Comparison of ENCODE assay signal across 21 cellular contexts in the genomic region with DNA sequence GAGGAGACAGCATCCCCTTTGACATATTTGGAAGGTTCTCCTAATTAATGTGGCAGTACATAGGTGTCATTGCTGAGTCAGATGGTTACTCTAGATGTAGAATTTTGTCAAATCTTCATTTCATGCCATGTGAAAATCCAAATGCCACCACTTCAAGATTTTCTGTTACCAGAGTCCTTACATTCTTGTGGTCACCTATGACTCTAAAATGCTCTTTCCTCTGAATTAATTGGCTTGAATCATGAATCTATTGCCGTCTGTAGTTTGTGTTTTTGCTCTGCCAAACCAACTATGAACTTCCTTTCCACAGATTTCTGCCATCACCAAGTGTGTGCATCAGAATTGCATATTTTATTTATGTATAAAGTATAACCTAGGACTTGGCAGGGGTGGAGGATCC.
DNase-seq lines count a peak whose midpoint lies in the region; ATAC-seq lines count a peak whose summit lies in the region.
"Had no signal": no experiment of that assay in that cellular context is flagged by ENCODE, and none has a peak within 500 bp of the region (broad histone marks: within the 10 kb centered on the region; RNA-seq: fewer than 3 reads in every experiment).

No MANE protein-coding gene starts in this region.

- ATAC-seq in HG03159 (IDR thresholded peaks at IDR 0.05; ENCODE audit: unreplicated experiment), result no peak
- ATAC-seq: esophagus mucosa, GM23338, sciatic nerve had no signal

- peak; percentile 45 for DNase-seq in GM03348 (ENCODE audit: low spot score)
- DNase-seq in RPMI8226, result peak; percentile 3
- peak; percentile 78 for DNase-seq in fibroblast of gingiva (ENCODE audit: low read depth)
- DNase-seq in stromal cell of bone marrow (ENCODE audit: low read depth), result peak; percentile 58
- DNase-seq in NCI-H1105 treated with DMSO at 0.1 percent for 48 hours (lab: John Stamatoyannopoulos, UW), result no peak
- no peak for DNase-seq in AML-193 (lab: John Stamatoyannopoulos, UW)
- DNase-seq: activated CD8-positive, alpha-beta memory T cell treated with anti-CD3 and anti-CD28 coated beads, Interleukin-2, amount 50 U/mL, for 48 hours; activated naive CD4-positive, alpha-beta T cell; DND-41; hippocampal formation; Kasumi-1; midbrain; NCI-H446 treated with DMSO at 0.1 percent for 48 hours; SIG-M5; stimulated activated CD4-positive, alpha-beta T cell treated with anti-CD3 and anti-CD28 coated beads, Interleukin-4, amount 100 ng/mL, for 1 hour; stimulated activated CD8-positive, alpha-beta memory T cell treated with anti-CD3 and anti-CD28 coated beads, Interleukin-4, amount 100 ng/mL, for 48 hours; T-helper 9 cell had no signal

Comparison
In these comparisons a context has a peak if more than half of its experiments do, and no peak if none do; other contexts are left out.
1. DNase-seq: peak in GM03348 (single experiment), RPMI8226 (single experiment), fibroblast of gingiva (single experiment) and stromal cell of bone marrow (single experiment); none in NCI-H1105 treated with DMSO at 0.1 percent for 48 hours (single experiment) and AML-193 (0 of 2).